22 cellular contexts compared by ENCODE assay signal in genomic region chr6:138869343-138869742, GRCh38.
DNase-seq lines count a peak whose midpoint lies in the region; ATAC-seq, FAIRE-seq and TF ChIP-seq lines count a peak whose summit lies in the region.
"Had no signal": no experiment of that assay in that cellular context is flagged by ENCODE, and none has a peak within 500 bp of the region (broad histone marks: within the 10 kb centered on the region; RNA-seq: fewer than 3 reads in every experiment).

No MANE protein-coding gene starts in this region.

- H3K9me1 ChIP-seq in keratinocyte (ENCODE audit: control insufficient read depth, extremely low read depth, insufficient read depth, low read length), result no peaks in the 10 kb centered on the region

- H3K79me2 ChIP-seq in keratinocyte (ENCODE audit: control insufficient read depth, insufficient read depth, low read length) (no peaks in the 10 kb centered on the region), GM23248 (ENCODE audit: insufficient read depth) (no peaks in the 10 kb centered on the region)
- H3K79me2 ChIP-seq: parathyroid adenoma had no signal

- H3K27me3 ChIP-seq in foreskin keratinocyte (no peaks in the 10 kb centered on the region), keratinocyte (ENCODE audit: control insufficient read depth, extremely low read depth, insufficient read depth, low read length) (no peaks in the 10 kb centered on the region), uterus (no peaks in the 10 kb centered on the region), GM23248 (replicated peaks; ENCODE audit: insufficient read depth) (no peaks in the 10 kb centered on the region)
- H3K27me3 ChIP-seq: body of pancreas, spleen, testis had no signal

- 88 to 91% methylated on average over 4 of the region's 4 CpGs for WGBS in GM23248 (ENCODE audit: low coverage in 1 of 2, low lambda C conversion rate in 2 of 2, missing lambda C conversion rate in 2 of 2), 2 experiments

- FAIRE-seq in keratinocyte (lab: Jason Lieb, UNC), result no peak
- FAIRE-seq: D721Med had no signal

- peak; percentile 11 for DNase-seq in amniotic epithelial cell (ENCODE audit: low read depth)
- DNase-seq in foreskin keratinocyte, result no peak
- no peak for DNase-seq in keratinocyte (ENCODE audit: low read depth, low spot score)
- peak; percentile 38 to 50 for DNase-seq in uterus
- DNase-seq in COLO668 (lab: John Stamatoyannopoulos, UW; ENCODE audit: unreplicated experiment), result no peak
- DNase-seq in 8988T, result no peak
- no peak for DNase-seq in GM23248
- DNase-seq: activated naive CD4-positive, alpha-beta T cell treated with anti-CD3 and anti-CD28 coated beads, Interleukin-2, amount 50 U/mL, for 16 hours; activated T-cell treated with anti-CD3 and anti-CD28 coated beads, Interleukin-2, amount 50 U/mL, for 1 hour; body of pancreas; dermis blood vessel endothelial cell; erythroblast; GOT3; hippocampal formation; NCI-H1092; NCI-H2171; NCI-H82; spleen; testis had no signal

- H3K9me2 ChIP-seq in GM23248 (ENCODE audit: insufficient read depth), result no peaks in the 10 kb centered on the region

- no peak overlapping the region for H3K9ac ChIP-seq in keratinocyte (ENCODE audit: control insufficient read depth, extremely low read depth, insufficient read depth, low read length)
- H3K9ac ChIP-seq in GM23248, result no peak overlapping the region
- H3K9ac ChIP-seq: parathyroid adenoma had no signal

- H3K27ac ChIP-seq in foreskin keratinocyte, result no peak overlapping the region
- no peak overlapping the region for H3K27ac ChIP-seq in keratinocyte (ENCODE audit: control insufficient read depth, insufficient read depth, low read length)
- H3K27ac ChIP-seq in uterus, result peak overlapping the region; percentile 74 to 84
- no peak overlapping the region for H3K27ac ChIP-seq in GM23248
- H3K27ac ChIP-seq: body of pancreas, parathyroid adenoma, spleen, testis had no signal

- in situ Hi-C loops in GM23248 (cut with MboI), result no loop called here

- H4K20me1 ChIP-seq in keratinocyte (ENCODE audit: control insufficient read depth, extremely low read depth, insufficient read depth, low read length) (no peaks in the 10 kb centered on the region), GM23248 (ENCODE audit: insufficient read depth) (no peaks in the 10 kb centered on the region)

- H3K9me3 ChIP-seq in keratinocyte (ENCODE audit: control insufficient read depth, low read depth, low read length) (no peaks in the 10 kb centered on the region), uterus (no peaks in the 10 kb centered on the region), GM23248 (ENCODE audit: low read depth) (no peaks in the 10 kb centered on the region)
- H3K9me3 ChIP-seq: body of pancreas, spleen, testis had no signal

- H2AFZ ChIP-seq in keratinocyte (ENCODE audit: control insufficient read depth, low read length) (peak overlapping the region; percentile 51), GM23248 (no peak overlapping the region)
- H2AFZ ChIP-seq: parathyroid adenoma had no signal

- no peak overlapping the region for H3K4me3 ChIP-seq in keratinocyte (ENCODE audit: control insufficient read depth in 2 of 3, extremely low read depth in 1 of 3, insufficient read depth in 2 of 3, low read depth in 1 of 3, low read length in 3 of 3)
- H3K4me3 ChIP-seq in uterus, result no peak overlapping the region
- H3K4me3 ChIP-seq in GM23248, result no peak overlapping the region
- H3K4me3 ChIP-seq: body of pancreas, spleen, testis had no signal

- H3K4me2 ChIP-seq in keratinocyte (ENCODE audit: control insufficient read depth, extremely low read depth, insufficient read depth, low read depth, low read length) (peak overlapping the region; percentile 9), GM23248 (ENCODE audit: unreplicated experiment) (no peak overlapping the region)

- dilution Hi-C loops in keratinocyte (cut with MboI; ENCODE audit: extremely low pct_ligation_motif_present, low sequenced_read_pairs), result no loop called here

- intact Hi-C loops in uterus (cut with DNase I; ENCODE audit: low total_unique reads), result no loop called here

- H3K36me3 ChIP-seq in keratinocyte (ENCODE audit: control insufficient read depth in 2 of 2, extremely low read depth in 1 of 2, insufficient read depth in 2 of 2, low read length in 2 of 2) (no peaks in the 10 kb centered on the region), uterus (no peaks in the 10 kb centered on the region), GM23248 (ENCODE audit: low read depth) (no peaks in the 10 kb centered on the region)
- H3K36me3 ChIP-seq: spleen had no signal

- no peaks in the 10 kb centered on the region for H3K4me1 ChIP-seq in foreskin keratinocyte
- peaks cover 6% of the 10 kb centered on the region for H3K4me1 ChIP-seq in keratinocyte (ENCODE audit: control insufficient read depth, extremely low read depth, insufficient read depth, low read length)
- peaks cover 0 to 5% of the 10 kb centered on the region in 2 donors for H3K4me1 ChIP-seq in uterus
- no peaks in the 10 kb centered on the region for H3K4me1 ChIP-seq in GM23248 (ENCODE audit: insufficient read depth)
- H3K4me1 ChIP-seq: body of pancreas, parathyroid adenoma, spleen, testis had no signal

- ATAC-seq in foreskin keratinocyte, result peak; percentile 37
- ATAC-seq: body of pancreas, Panc1 had no signal

- no peak for TF ChIP-seq POLR2A in uterus (IDR thresholded peaks at IDR 0.05)

- no peaks in the 10 kb centered on the region for H3F3A ChIP-seq in GM23248 (ENCODE audit: insufficient read depth)

- no peak for TF ChIP-seq CTCF in foreskin keratinocyte (conservative IDR thresholded peaks at IDR 0.05)
- TF ChIP-seq CTCF in keratinocyte (optimal IDR thresholded peaks at IDR 0.05 in 1 of 3, IDR thresholded peaks at IDR 0.05 in 1 of 3, conservative IDR thresholded peaks at IDR 0.05 in 1 of 3; ENCODE audit: extremely low read depth in 1 of 3, insufficient read depth in 2 of 3, low read length in 3 of 3), result no peak
- TF ChIP-seq CTCF in uterus (IDR thresholded peaks at IDR 0.05), result no peak

Comparison
In these comparisons a context has a peak if more than half of its experiments do, and no peak if none do; other contexts are left out.
1. DNase-seq: peak in amniotic epithelial cell (single experiment) and uterus (2 of 2); none in foreskin keratinocyte (0 of 2), keratinocyte (single experiment), COLO668 (single experiment), 8988T (single experiment) and GM23248 (single experiment).
2. H3K27ac ChIP-seq: peak in uterus (2 of 2); none in foreskin keratinocyte (single experiment), keratinocyte (single experiment) and GM23248 (single experiment).